ENCODE assay signal across 23 cellular contexts in the genomic region with DNA sequence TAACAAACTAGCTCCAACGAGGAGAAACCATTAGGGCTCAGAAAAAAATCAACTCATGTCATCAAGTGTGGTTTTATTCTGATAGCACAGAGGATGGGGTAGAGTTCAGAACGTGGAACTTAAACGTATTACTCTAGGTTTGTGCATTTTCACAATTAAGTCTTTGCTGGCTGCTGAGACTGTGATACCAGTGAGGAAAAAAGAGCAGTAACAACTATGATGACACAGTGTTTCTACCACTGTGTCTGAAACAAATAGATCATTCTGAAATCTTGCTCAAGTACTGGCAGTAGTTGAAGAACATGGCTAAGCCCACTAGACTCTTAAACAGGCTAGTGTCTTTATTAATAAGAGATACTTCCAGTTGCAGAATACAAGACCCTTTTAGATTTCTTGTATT.
"Had no signal": no experiment of that assay in that cellular context is flagged by ENCODE, and none has a peak within 500 bp of the region (broad histone marks: within the 10 kb centered on the region; RNA-seq: fewer than 3 reads in every experiment).

No MANE protein-coding gene starts in this region.

- H3K4me3 Mint-ChIP-seq: activated CD4-positive, alpha-beta T cell treated with anti-CD3 and anti-CD28 coated beads, Interleukin-2, amount 10 ng/mL, durations not matched to agents 7 days and 5 days; brain had no signal

- DNase-seq: activated CD4-positive, alpha-beta T cell treated with anti-CD3 and anti-CD28 coated beads, Interleukin-2, amount 10 ng/mL, durations not matched to agents 7 days and 5 days; activated CD4-positive, CD25-positive, alpha-beta regulatory T cell; activated CD8-positive, alpha-beta memory T cell treated with anti-CD3 and anti-CD28 coated beads for 24 hours; activated gamma-delta T cell treated with Interleukin-2 at 50 U/mL for 16 hours; adrenal gland; cortex of kidney; head of caudate nucleus; hippocampal formation; left cardiac atrium; left ventricle myocardium superior; mucosa of descending colon; ovary; right lobe of liver; SK-N-SH; stimulated activated CD4-positive, alpha-beta T cell treated with anti-CD3 and anti-CD28 coated beads, Interleukin-2, amount 100 ng/mL, for 48 hours; stimulated activated naive CD8-positive, alpha-beta T cell treated with anti-CD3 and anti-CD28 coated beads, Interleukin-15, Interleukin-2, amounts not matched to agents 100 U/mL and 50 U/mL, for 24 hours; testis; transverse colon had no signal

- H3K27ac ChIP-seq: adrenal gland, ascending aorta, cardiac muscle cell, ovary, right lobe of liver, testis, transverse colon had no signal

- H3K4me2 ChIP-seq: SK-N-SH had no signal

- H3K9me3 Mint-ChIP-seq: activated CD4-positive, alpha-beta T cell treated with anti-CD3 and anti-CD28 coated beads, Interleukin-2, amount 10 ng/mL, durations not matched to agents 7 days and 5 days; activated naive CD4-positive, alpha-beta T cell treated with anti-CD3 and anti-CD28 coated beads, Interleukin-2, amount 50 U/mL, for 72 hours had no signal

- ATAC-seq: left cardiac atrium, left ventricle myocardium superior, mucosa of descending colon, right lobe of liver had no signal

- H3K4me1 ChIP-seq: adrenal gland, ascending aorta, testis had no signal

- H3K27me3 Mint-ChIP-seq: activated CD4-positive, alpha-beta T cell treated with anti-CD3 and anti-CD28 coated beads, Interleukin-2, amount 10 ng/mL, durations not matched to agents 7 days and 5 days; brain; progenitor cell of endocrine pancreas had no signal

- H3K27ac Mint-ChIP-seq: progenitor cell of endocrine pancreas had no signal

- H3K27me3 ChIP-seq: adrenal gland, ascending aorta, cardiac muscle cell, ovary, right lobe of liver, testis, transverse colon had no signal

- H3K9ac ChIP-seq: SK-N-SH had no signal

- H3K4me3 ChIP-seq: adrenal gland, ascending aorta, cardiac muscle cell, mucosa of descending colon, ovary, right lobe of liver, testis, transverse colon had no signal
